Comparison of ENCODE assay signal across 10 cellular contexts in genomic region chr1:147073062-147073432, GRCh38.
DNase-seq lines count a peak whose midpoint lies in the region; ATAC-seq, FAIRE-seq and TF ChIP-seq lines count a peak whose summit lies in the region.
"Had no signal": no experiment of that assay in that cellular context is flagged by ENCODE, and none has a peak within 500 bp of the region (broad histone marks: within the 10 kb centered on the region; RNA-seq: fewer than 3 reads in every experiment).

No MANE protein-coding gene starts in this region.

- ATAC-seq in GM21619 (IDR thresholded peaks at IDR 0.05; ENCODE audit: unreplicated experiment) (no peak), omental fat pad (ENCODE audit: low FRiP score) (no peak)

- no peak overlapping the region for H3K27ac ChIP-seq in CD4-positive, alpha-beta memory T cell (ENCODE audit: low read depth, low read length)
- H3K27ac ChIP-seq in endothelial cell of umbilical vein (ENCODE audit: insufficient read depth, low read depth, low read length) (no peak overlapping the region), neural progenitor cell (no peak overlapping the region), kidney (ENCODE audit: low read depth in 2 of 2, low read length in 2 of 2) (no peak overlapping the region)

- no peak overlapping the region for H2AFZ ChIP-seq in endothelial cell of umbilical vein (ENCODE audit: low read depth, low read length)
- H2AFZ ChIP-seq in neural progenitor cell (replicated peaks) = peak overlapping the region; percentile 85

- POLR2A ChIA-PET in CD4-positive, alpha-beta memory T cell (lab: Charles Lee; ENCODE audit: partially characterized antibody) = interaction anchor here (0.6 to 1.7 kb wide), 4 partner anchors 12 to 30 kb away, joined by 3 to 10 read pairs (median 6); no protein-coding TSS in a partner anchor
- POLR2A ChIA-PET in endothelial cell of umbilical vein (lab: Charles Lee) = no interaction called here

- H3K9ac ChIP-seq in endothelial cell of umbilical vein (replicated peaks; ENCODE audit: extremely low read depth, insufficient read depth, low read length) = no peak overlapping the region
- no peak overlapping the region for H3K9ac ChIP-seq in neural progenitor cell
- H3K9ac ChIP-seq in kidney (ENCODE audit: low read length in 2 of 2) = no peak overlapping the region

- no peaks in the 10 kb centered on the region for H3K79me2 ChIP-seq in endothelial cell of umbilical vein (ENCODE audit: control insufficient read depth, insufficient read depth, low read length)
- H3K79me2 ChIP-seq in neural progenitor cell (ENCODE audit: low read depth) = no peaks in the 10 kb centered on the region

- no peaks in the 10 kb centered on the region for H3K36me3 ChIP-seq in CD4-positive, alpha-beta memory T cell (ENCODE audit: insufficient read depth, low read length)
- H3K36me3 ChIP-seq in endothelial cell of umbilical vein (ENCODE audit: control insufficient read depth in 2 of 2, extremely low read depth in 1 of 2, insufficient read depth in 2 of 2, low read length in 2 of 2) (no peaks in the 10 kb centered on the region), neural progenitor cell (no peaks in the 10 kb centered on the region), kidney (ENCODE audit: control insufficient read depth in 1 of 2, insufficient read depth in 2 of 2, low read length in 2 of 2) (no peaks in the 10 kb centered on the region)

- no peak for TF ChIP-seq POLR2A in endothelial cell of umbilical vein (IDR thresholded peaks at IDR 0.05; ENCODE audit: low read depth, low read length)

- H3F3A ChIP-seq in neural progenitor cell (ENCODE audit: low read depth) = peaks cover 3% of the 10 kb centered on the region

- no peak for FAIRE-seq in endothelial cell of umbilical vein (lab: Jason Lieb, UNC)
- no peak for FAIRE-seq in kidney (lab: Jason Lieb, UNC)

- peak overlapping the region; percentile 38 to 99 (median 87) for H3K4me3 Mint-ChIP-seq in CD4-positive, alpha-beta memory T cell
- H3K4me3 Mint-ChIP-seq in neural progenitor cell = peak overlapping the region; percentile 84

- H3K4me2 ChIP-seq in endothelial cell of umbilical vein (ENCODE audit: insufficient read depth, low read length) = no peak overlapping the region
- H3K4me2 ChIP-seq in neural progenitor cell = peak overlapping the region; percentile 60

- BruUV-seq in endothelial cell of umbilical vein (replicated peaks; lab: Mats Ljungman, UMichigan) = no TSS peak

- peaks cover 0 to 11% (median 0%) of the 10 kb centered on the region in 8 donors for H3K9me3 Mint-ChIP-seq in CD4-positive, alpha-beta memory T cell
- peaks cover 34% of the 10 kb centered on the region for H3K9me3 Mint-ChIP-seq in neural progenitor cell

- peak overlapping the region in 2 of 7 donors; percentile 68 to 80 for H3K27ac Mint-ChIP-seq in CD4-positive, alpha-beta memory T cell
- no peak overlapping the region for H3K27ac Mint-ChIP-seq in neural progenitor cell

- dilution Hi-C loops in endothelial cell of umbilical vein (cut with MboI; ENCODE audit: extremely low pct_ligation_motif_present, low sequenced_read_pairs) = no loop called here

- intact Hi-C loops in CD4-positive, alpha-beta memory T cell (cut with micrococcal nuclease) = loop anchor here (1.0 kb wide), 1 partner anchor 11 kb away; no protein-coding TSS in a partner anchor
- intact Hi-C loops in endothelial cell of umbilical vein (cut with micrococcal nuclease) = loop anchor here (5.0 kb wide), 1 partner anchor 46 kb away; no protein-coding TSS in a partner anchor
- intact Hi-C loops in kidney (cut with DNase I) = no loop called here

- H3K9me3 ChIP-seq in CD4-positive, alpha-beta memory T cell (ENCODE audit: control insufficient read depth in 1 of 2, low read length in 2 of 2) = no peaks in the 10 kb centered on the region
- H3K9me3 ChIP-seq in endothelial cell of umbilical vein (replicated peaks; ENCODE audit: control insufficient read depth, insufficient read depth, low read length) (no peaks in the 10 kb centered on the region), neural progenitor cell (ENCODE audit: low read depth) (no peaks in the 10 kb centered on the region), kidney (ENCODE audit: control insufficient read depth in 1 of 2, low read length in 2 of 2) (no peaks in the 10 kb centered on the region)

- TF ChIP-seq CTCF in endothelial cell of umbilical vein (IDR thresholded peaks at IDR 0.05; ENCODE audit: extremely low read depth in 1 of 2, insufficient read depth in 1 of 2, low read depth in 1 of 2, low read length in 2 of 2) (no peak), neural progenitor cell (IDR thresholded peaks at IDR 0.05) (no peak), omental fat pad (IDR thresholded peaks at IDR 0.05) (no peak), kidney (IDR thresholded peaks at IDR 0.05; ENCODE audit: borderline replicate concordance, extremely low read depth, insufficient read depth) (no peak)

- CTCF ChIA-PET in CD4-positive, alpha-beta memory T cell (lab: Charles Lee; ENCODE audit: partially characterized antibody) = interaction anchor here (1.2 kb wide), 1 partner anchor 10 kb away, joined by 3 read pairs; no protein-coding TSS in a partner anchor
- CTCF ChIA-PET in endothelial cell of umbilical vein (lab: Charles Lee) = no interaction called here

- DNase-seq in CD4-positive, alpha-beta memory T cell = peak in 3 of 5 donors; percentile 5 to 47 (median 16)
- DNase-seq in NCI-H2227 (lab: John Stamatoyannopoulos, UW; ENCODE audit: unreplicated experiment) = peak; percentile 85
- no peak for DNase-seq in endothelial cell of umbilical vein (ENCODE audit: low read depth, low spot score)
- peak; percentile 7 for DNase-seq in neural progenitor cell (ENCODE audit: low spot score)
- DNase-seq in activated CD4-positive, CD25-positive, alpha-beta regulatory T cell (lab: John Stamatoyannopoulos, UW) = no peak
- no peak for DNase-seq in omental fat pad (ENCODE audit: low spot score)
- DNase-seq in kidney = no peak
- DNase-seq: central memory CD4-positive, alpha-beta T cell; NCI-H187 treated with DMSO at 0.1 percent for 48 hours had no signal

- peaks cover 10% of the 10 kb centered on the region for H3K4me1 ChIP-seq in CD4-positive, alpha-beta memory T cell (ENCODE audit: insufficient read depth, low read length)
- H3K4me1 ChIP-seq in endothelial cell of umbilical vein (ENCODE audit: control insufficient read depth, extremely low read depth, insufficient read depth, low read length) = no peaks in the 10 kb centered on the region
- no peaks in the 10 kb centered on the region for H3K4me1 ChIP-seq in neural progenitor cell
- H3K4me1 ChIP-seq in kidney (ENCODE audit: control insufficient read depth in 1 of 2, insufficient read depth in 1 of 2, low read depth in 1 of 2, low read length in 2 of 2) = no peaks in the 10 kb centered on the region

- peaks cover 6 to 41% (median 19%) of the 10 kb centered on the region in 4 donors for H3K4me1 Mint-ChIP-seq in CD4-positive, alpha-beta memory T cell
- H3K4me1 Mint-ChIP-seq in neural progenitor cell = no peaks in the 10 kb centered on the region

- peak overlapping the region in 1 of 2 donors; percentile 23 for H3K4me3 ChIP-seq in CD4-positive, alpha-beta memory T cell (ENCODE audit: low read length in 2 of 2)
- H3K4me3 ChIP-seq in endothelial cell of umbilical vein (replicated peaks in 1 of 3; ENCODE audit: insufficient read depth in 1 of 3, low read depth in 1 of 3, low read length in 3 of 3) (no peak overlapping the region), neural progenitor cell (peak overlapping the region; percentile 41), kidney (ENCODE audit: low read length in 2 of 2) (peak overlapping the region in 1 of 2 donors; percentile 32)

- H4K20me1 ChIP-seq in endothelial cell of umbilical vein (replicated peaks; ENCODE audit: control insufficient read depth, extremely low read depth, insufficient read depth, low read length) (no peaks in the 10 kb centered on the region), neural progenitor cell (ENCODE audit: low read depth) (no peaks in the 10 kb centered on the region)

- peaks cover 8% of the 10 kb centered on the region for H3K27me3 ChIP-seq in CD4-positive, alpha-beta memory T cell (ENCODE audit: insufficient read depth, low read length)
- H3K27me3 ChIP-seq in endothelial cell of umbilical vein (ENCODE audit: control insufficient read depth in 2 of 2, insufficient read depth in 2 of 2, low read length in 2 of 2) (peaks cover 53% of the 10 kb centered on the region in 2 experiments), neural progenitor cell (peaks cover 44% of the 10 kb centered on the region)

- H3K36me3 Mint-ChIP-seq in CD4-positive, alpha-beta memory T cell = no peaks in the 10 kb centered on the region
- peaks cover 1% of the 10 kb centered on the region for H3K36me3 Mint-ChIP-seq in neural progenitor cell

- H3K27me3 Mint-ChIP-seq in CD4-positive, alpha-beta memory T cell = peaks cover 29 to 31% of the 10 kb centered on the region in 2 donors
- H3K27me3 Mint-ChIP-seq in neural progenitor cell (ENCODE audit: insufficient read depth, low read depth) = peaks cover 69% of the 10 kb centered on the region

- no peaks in the 10 kb centered on the region for H3K9me1 ChIP-seq in endothelial cell of umbilical vein (replicated peaks; ENCODE audit: control insufficient read depth, extremely low read depth, insufficient read depth, low read length)

TF ChIP-seq in endothelial cell of umbilical vein, 7 proteins besides CTCF, POLR2A, EP300 and RAD21:
- TF ChIP-seq MYC (IDR thresholded peaks at IDR 0.05; ENCODE audit: low read depth, low read length) (no peak), EZH2 (IDR thresholded peaks at IDR 0.05; ENCODE audit: borderline replicate concordance, low read depth, low read length, severe bottlenecking) (peak; percentile 36), FOS (IDR thresholded peaks at IDR 0.05; ENCODE audit: borderline replicate concordance, insufficient read depth, low read length) (no peak)

Comparison
In these comparisons a context has a peak if more than half of its experiments do, and no peak if none do; other contexts are left out.
1. DNase-seq: peak in CD4-positive, alpha-beta memory T cell (3 of 5), NCI-H2227 (single experiment) and neural progenitor cell (single experiment); none in endothelial cell of umbilical vein (single experiment), activated CD4-positive, CD25-positive, alpha-beta regulatory T cell (0 of 4), omental fat pad (single experiment) and kidney (single experiment).